Comparison of ENCODE assay signal across 8 cellular contexts in the genomic region with DNA sequence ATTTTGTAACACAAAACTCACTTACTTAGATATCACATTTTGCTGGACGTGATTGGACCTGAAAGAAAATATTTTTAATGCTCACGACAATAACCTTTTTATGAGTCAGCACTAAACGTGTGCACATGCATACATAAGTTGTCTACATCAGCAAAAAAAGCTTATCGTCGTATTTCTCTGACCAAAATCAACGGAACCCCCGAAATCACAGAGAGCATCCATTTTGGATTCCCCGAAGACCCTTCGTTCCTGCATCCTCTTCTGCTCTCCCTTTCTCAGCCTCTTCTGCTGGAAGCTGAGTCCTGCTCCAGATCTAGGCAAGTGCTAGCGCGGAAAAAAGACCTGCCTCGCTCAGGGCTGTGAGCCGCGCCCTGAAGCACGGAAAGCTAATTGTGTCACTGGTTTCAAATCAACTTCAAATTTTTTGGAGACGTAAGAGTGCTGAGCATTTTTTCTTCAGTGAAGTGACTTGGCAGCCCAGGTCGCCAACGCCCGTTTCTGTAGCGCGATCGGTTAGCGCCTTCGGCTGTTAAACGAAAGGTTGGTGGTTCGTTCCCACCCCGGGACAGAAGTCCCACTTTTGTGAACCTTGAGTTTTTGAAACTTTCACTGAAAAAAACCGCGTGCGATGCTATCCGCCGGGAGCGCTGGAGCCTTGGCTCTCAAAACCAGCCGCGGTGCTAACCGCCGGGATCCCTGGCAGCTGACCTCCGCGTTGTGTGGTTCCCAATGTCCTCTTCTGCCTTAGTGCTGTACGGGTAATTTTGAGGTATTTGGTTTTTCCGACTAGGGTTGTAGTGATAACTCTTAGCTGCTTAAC. TPM values are rescaled to one million over a fixed set of nuclear protein-coding genes. Genes with fewer than 3 reads are reported as not detected.
DNase-seq lines count a peak whose midpoint lies in the region; ATAC-seq, FAIRE-seq and TF ChIP-seq lines count a peak whose summit lies in the region.
"Not testable (repeated sequence)": the region's sequence is repeated elsewhere in the genome, so short reads cannot be mapped to it uniquely, and the experiment has no call there.

No MANE protein-coding gene starts in this region.

- not testable (repeated sequence) for H3K4me1 ChIP-seq in iPS-15b (ENCODE audit: control insufficient read depth, insufficient read depth, low read length)

- intact Hi-C loops in activated CD4-positive, alpha-beta memory T cell treated with anti-CD3 and anti-CD28 coated beads for 36 hours (cut with micrococcal nuclease) = loop anchor here (1.0 kb wide), 1 partner anchor 9 kb away; no protein-coding TSS in a partner anchor

- CTCF ChIA-PET in activated CD4-positive, alpha-beta memory T cell treated with anti-CD3 and anti-CD28 coated beads for 36 hours (lab: Charles Lee) = not testable (repeated sequence)

- POLR2A ChIA-PET in activated CD4-positive, alpha-beta memory T cell treated with anti-CD3 and anti-CD28 coated beads for 36 hours (lab: Charles Lee) = not testable (repeated sequence)

- FAIRE-seq in G401.6 (lab: Jason Lieb, UNC) = peak; percentile 71

- H3K36me3 ChIP-seq in iPS-15b (ENCODE audit: control insufficient read depth, insufficient read depth, low read length) = not testable (repeated sequence)

- not testable (repeated sequence) for TF ChIP-seq CTCF in progenitor cell of endocrine pancreas (IDR thresholded peaks at IDR 0.05; ENCODE audit: unreplicated experiment)

- ATAC-seq in HG02571 (IDR thresholded peaks at IDR 0.05; ENCODE audit: unreplicated experiment) = peak; percentile 45

- H3K9me3 Mint-ChIP-seq in activated CD4-positive, alpha-beta memory T cell treated with anti-CD3 and anti-CD28 coated beads for 36 hours; progenitor cell of endocrine pancreas (ENCODE audit: low read depth): not testable (repeated sequence)

- not testable (repeated sequence) for H3K9me3 ChIP-seq in iPS-15b (ENCODE audit: control insufficient read depth, insufficient read depth, low read length)

- H3K27me3 Mint-ChIP-seq in activated CD4-positive, alpha-beta memory T cell treated with anti-CD3 and anti-CD28 coated beads for 36 hours = not testable (repeated sequence)
- H3K27me3 Mint-ChIP-seq in progenitor cell of endocrine pancreas = peaks cover 43% of the 10 kb centered on the region

- H3K4me3 Mint-ChIP-seq in activated CD4-positive, alpha-beta memory T cell treated with anti-CD3 and anti-CD28 coated beads for 36 hours = peak overlapping the region; percentile 98
- peak overlapping the region; percentile 69 for H3K4me3 Mint-ChIP-seq in progenitor cell of endocrine pancreas (ENCODE audit: low read depth)

- not testable (repeated sequence) for H3K36me3 Mint-ChIP-seq in activated CD4-positive, alpha-beta memory T cell treated with anti-CD3 and anti-CD28 coated beads for 36 hours; progenitor cell of endocrine pancreas (ENCODE audit: insufficient read depth)

- H3K9ac ChIP-seq in iPS-15b (ENCODE audit: low read depth, low read length) = peak overlapping the region; percentile 88

- peak overlapping the region; percentile 71 for H3K4me3 ChIP-seq in iPS-15b (ENCODE audit: low read depth, low read length)

- peak; percentile 22 for DNase-seq in NCI-H524 treated with DMSO at 0.1 percent for 48 hours (lab: John Stamatoyannopoulos, UW)
- DNase-seq in activated CD4-positive, alpha-beta memory T cell treated with anti-CD3 and anti-CD28 coated beads for 36 hours = peak; percentile 94
- DNase-seq in cerebellum (ENCODE audit: low spot score) = peak; percentile 34
- peak; percentile 15 for DNase-seq in progenitor cell of endocrine pancreas (ENCODE audit: low spot score, unreplicated experiment)
- peak; percentile 33 for DNase-seq in stromal cell of bone marrow (ENCODE audit: low read depth)

- peak overlapping the region; percentile 93 for H3K27ac Mint-ChIP-seq in activated CD4-positive, alpha-beta memory T cell treated with anti-CD3 and anti-CD28 coated beads for 36 hours
- peak overlapping the region; percentile 12 for H3K27ac Mint-ChIP-seq in progenitor cell of endocrine pancreas

- H3K4me1 Mint-ChIP-seq in activated CD4-positive, alpha-beta memory T cell treated with anti-CD3 and anti-CD28 coated beads for 36 hours (ENCODE audit: low read depth) = peaks cover 39% of the 10 kb centered on the region
- H3K4me1 Mint-ChIP-seq in progenitor cell of endocrine pancreas (ENCODE audit: low read depth) = not testable (repeated sequence)

- H3K27me3 ChIP-seq in iPS-15b (ENCODE audit: control insufficient read depth, insufficient read depth, low read length) = not testable (repeated sequence)

RNA-seq across cellular contexts. Expression of a gene that starts 9.6 kb away (rescaled TPM):
- total RNA-seq in activated CD4-positive, alpha-beta memory T cell treated with anti-CD3 and anti-CD28 coated beads for 36 hours = not detected
- total RNA-seq in cerebellum = 0.36 TPM
- not detected in 2 replicates for total RNA-seq in progenitor cell of endocrine pancreas

RNA-seq across cellular contexts. Expression of a gene that starts 41.6 kb away (rescaled TPM):
- total RNA-seq in activated CD4-positive, alpha-beta memory T cell treated with anti-CD3 and anti-CD28 coated beads for 36 hours = not detected
- total RNA-seq in cerebellum (0.18 TPM), progenitor cell of endocrine pancreas (0.36 and 0.55 TPM in 2 replicates)

Comparison
In these comparisons a context has a peak if more than half of its experiments do, and no peak if none do; other contexts are left out.
1. Peak in every context shown above with its lines: DNase-seq, ATAC-seq and H3K4me3 ChIP-seq.
2. DNase-seq: peak in every context shown above with its lines; median percentile 94 in activated CD4-positive, alpha-beta memory T cell treated with anti-CD3 and anti-CD28 coated beads for 36 hours; 34 in cerebellum; 33 in stromal cell of bone marrow; 22 in NCI-H524 treated with DMSO at 0.1 percent for 48 hours; 15 in progenitor cell of endocrine pancreas.